9 cellular contexts compared by ENCODE assay signal in the genomic region with DNA sequence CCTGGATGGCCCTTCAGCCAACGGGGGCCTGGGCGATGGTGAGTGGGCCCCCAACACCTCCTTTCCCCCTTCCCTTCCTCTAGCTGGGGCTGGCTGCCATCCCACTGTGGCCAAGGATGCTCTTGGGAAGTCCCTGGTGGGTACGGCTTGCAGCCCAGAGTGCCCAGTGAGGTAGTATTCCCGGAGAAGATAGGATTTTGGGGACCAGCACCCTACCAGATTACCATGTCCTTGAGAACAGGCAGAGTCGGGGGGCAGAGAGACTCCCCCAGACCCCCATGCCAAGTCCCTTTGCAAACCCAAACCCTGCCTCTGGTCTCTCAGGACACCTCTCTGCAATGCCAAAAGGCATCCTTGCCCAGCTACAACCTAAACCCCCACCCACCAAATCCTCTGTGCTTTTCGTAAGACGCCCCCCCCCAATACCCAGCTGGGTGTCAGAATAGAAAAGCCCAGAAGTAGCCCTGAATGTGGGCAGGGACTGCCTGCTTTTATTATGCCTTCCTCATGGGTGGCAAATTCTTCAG. TPM values are rescaled to one million over a fixed set of nuclear protein-coding genes. Genes with fewer than 3 reads are reported as not detected.
DNase-seq lines count a peak whose midpoint lies in the region; ATAC-seq, FAIRE-seq and TF ChIP-seq lines count a peak whose summit lies in the region.
"Had no signal": no experiment of that assay in that cellular context is flagged by ENCODE, and none has a peak within 500 bp of the region (broad histone marks: within the 10 kb centered on the region; RNA-seq: fewer than 3 reads in every experiment).

No MANE protein-coding gene starts in this region.

- H3K9ac ChIP-seq in H1 (replicated peaks in 1 of 4; ENCODE audit: extremely low read depth in 1 of 4, low read depth in 3 of 4, low read length in 3 of 4) (peak overlapping the region in 2 of 4 experiments; percentile 2 to 17; a peak in 1 of 7 replicates), mucosa of rectum (ENCODE audit: low read depth in 1 of 2, low read length in 2 of 2) (peak overlapping the region; percentile 68 to 77)

- 0 out of 2 replicates have a peak overlapping the region, but pooled peaks have one; percentile 84 for H2BK12ac ChIP-seq in H1 (ENCODE audit: low read depth, low read length)

- peaks cover 0 to 2% of the 10 kb centered on the region in 2 experiments; a peak in 1 of 4 replicates for H3K79me2 ChIP-seq in H1 (ENCODE audit: control insufficient read depth in 1 of 2, insufficient read depth in 2 of 2, low read length in 2 of 2)

- H3K27me3 ChIP-seq in RWPE2 (ENCODE audit: insufficient read depth, poor library complexity, severe bottlenecking) (no peaks in the 10 kb centered on the region), H1 (replicated peaks in 1 of 4; ENCODE audit: control insufficient read depth in 3 of 4, extremely low read depth in 1 of 4, insufficient read depth in 3 of 4, low read length in 3 of 4) (peaks cover 0 to 2% (median 0%) of the 10 kb centered on the region in 4 experiments; a peak in 1 of 7 replicates), mucosa of rectum (ENCODE audit: control insufficient read depth in 2 of 2, insufficient read depth in 2 of 2, low read length in 2 of 2) (peaks cover 0 to 2% of the 10 kb centered on the region in 2 donors), tibial nerve (peaks cover 0 to 7% of the 10 kb centered on the region in 2 donors)

- WGBS in H1 (ENCODE audit: extremely low coverage in 1 of 2, insufficient coverage in 1 of 2, insufficient read length in 1 of 2, insufficient replicate concordance in 2 of 2, low coverage in 1 of 2, low lambda C conversion rate in 2 of 2, missing lambda C conversion rate in 1 of 2), 2 experiments, result 50% methylated on average over 7 of the region's 7 CpGs; no CpG with 5 or more reads in 1 of the 2 experiments
- 14 to 16% methylated on average over 6 to 7 of the region's 7 CpGs for WGBS in tibial nerve, 2 donors

- H3K4me1 ChIP-seq in RWPE2 (ENCODE audit: insufficient read depth, poor library complexity, severe bottlenecking) (peaks cover 33% of the 10 kb centered on the region), H1 (replicated peaks in 1 of 4; ENCODE audit: control insufficient read depth in 3 of 4, insufficient read depth in 4 of 4, low read length in 3 of 4) (peaks cover 6 to 41% (median 31%) of the 10 kb centered on the region in 4 experiments), mucosa of rectum (ENCODE audit: control insufficient read depth in 2 of 2, insufficient read depth in 2 of 2, low read length in 2 of 2) (peaks cover 35 to 57% of the 10 kb centered on the region in 2 donors), tibial nerve (peaks cover 6 to 73% (median 57%) of the 10 kb centered on the region in 4 donors)

- POLR2A ChIA-PET in H1 (lab: Charles Lee; ENCODE audit: partially characterized antibody), result interaction anchor here (0.9 kb wide), 1 partner anchor 13 kb away, joined by 4 read pairs; no protein-coding TSS in a partner anchor

- peak overlapping the region; percentile 80 for H3K4ac ChIP-seq in H1 (replicated peaks; ENCODE audit: insufficient read length, low read depth, low read length)

- H3K27ac ChIP-seq in RWPE2 (ENCODE audit: poor library complexity, severe bottlenecking) (peak overlapping the region; percentile 91), H1 (ENCODE audit: low read depth, low read length) (no peak overlapping the region), mucosa of rectum (ENCODE audit: low read depth in 2 of 2, low read length in 2 of 2) (peak overlapping the region; percentile 87 to 93), tibial nerve (peak overlapping the region; percentile 91 to 98 (median 96))

- H3K9me3 ChIP-seq in RWPE2 (ENCODE audit: severe bottlenecking) (no peaks in the 10 kb centered on the region), H1 (ENCODE audit: insufficient read depth in 2 of 2, low read depth in 1 of 2, low read length in 1 of 2) (no peaks in the 10 kb centered on the region), mucosa of rectum (ENCODE audit: control insufficient read depth in 2 of 2, low read length in 2 of 2) (no peaks in the 10 kb centered on the region), tibial nerve (no peaks in the 10 kb centered on the region)

- DNase-seq in RWPE2 (ENCODE audit: low spot score) (no peak), H1 (ENCODE audit: low read depth in 1 of 2, low spot score in 2 of 2) (no peak), tibial nerve (ENCODE audit: low spot score in 2 of 2) (no peak), NCI-H187 treated with DMSO at 0.1 percent for 48 hours (lab: John Stamatoyannopoulos, UW) (no peak), DMS153 treated with DMSO at 0.1 percent for 48 hours (lab: John Stamatoyannopoulos, UW; ENCODE audit: unreplicated experiment) (no peak), DMS153 (lab: John Stamatoyannopoulos, UW) (no peak)
- DNase-seq: activated naive CD4-positive, alpha-beta T cell treated with anti-CD3 and anti-CD28 coated beads, Interleukin-2, amount 10 ng/mL, durations not matched to agents 7 days and 5 days had no signal

- H2BK15ac ChIP-seq in H1 (ENCODE audit: low read length), result no peak overlapping the region

- no peak overlapping the region for H3K4me3 ChIP-seq in RWPE2 (ENCODE audit: severe bottlenecking)
- H3K4me3 ChIP-seq in H1 (ENCODE audit: extremely low read depth in 1 of 4, insufficient read depth in 2 of 4, low read depth in 3 of 4, low read length in 4 of 4), result peak overlapping the region in 3 of 4 experiments; percentile 18 to 88 (median 26); a peak in 4 of 8 replicates
- peak overlapping the region; percentile 58 to 62 for H3K4me3 ChIP-seq in mucosa of rectum (ENCODE audit: low read length in 2 of 2)
- peak overlapping the region; percentile 23 to 63 (median 50) for H3K4me3 ChIP-seq in tibial nerve

- H2BK20ac ChIP-seq in H1 (ENCODE audit: low read length), result peak overlapping the region; percentile 61; the same call in 1 of the 2 replicates

- peak overlapping the region; percentile 76 for H4K91ac ChIP-seq in H1 (replicated peaks; ENCODE audit: insufficient read length, low read length)

- H3K23me2 ChIP-seq in H1 (ENCODE audit: low read depth, low read length), result peaks cover 10% of the 10 kb centered on the region

- no peak overlapping the region for H3K23ac ChIP-seq in H1 (ENCODE audit: insufficient read length)

- H3K36me3 ChIP-seq in RWPE2 (ENCODE audit: low read depth) (no peaks in the 10 kb centered on the region), H1 (ENCODE audit: control insufficient read depth in 2 of 4, insufficient read depth in 4 of 4, low read length in 3 of 4) (no peaks in the 10 kb centered on the region), mucosa of rectum (ENCODE audit: control insufficient read depth in 2 of 2, insufficient read depth in 2 of 2, low read length in 2 of 2) (no peaks in the 10 kb centered on the region), tibial nerve (peaks cover 0 to 2% (median 0%) of the 10 kb centered on the region in 3 donors)

- no peak overlapping the region; the same call in none of the 2 replicates for H3K18ac ChIP-seq in H1 (ENCODE audit: extremely low read depth, low read length)

- H3K4me2 ChIP-seq in H1 (ENCODE audit: insufficient read depth in 1 of 2, low read depth in 2 of 2, low read length in 2 of 2), result peak overlapping the region; percentile 81 to 88

- H4K5ac ChIP-seq in H1 (ENCODE audit: insufficient read length, low read depth, low read length), result peak overlapping the region; percentile 38

- peak overlapping the region; percentile 24; the same call in 1 of the 2 replicates for H2BK5ac ChIP-seq in H1 (ENCODE audit: low read depth, low read length)

- H4K20me1 ChIP-seq in H1 (replicated peaks in 1 of 2; ENCODE audit: control insufficient read depth in 1 of 2, insufficient read depth in 2 of 2, low read length in 2 of 2), result peaks cover 0 to 3% of the 10 kb centered on the region in 2 experiments

- no peak for FAIRE-seq in H1 (lab: Jason Lieb, UNC)

- no peak overlapping the region for H3K14ac ChIP-seq in H1 (ENCODE audit: insufficient read length)

- CTCF ChIA-PET in H1 (lab: Charles Lee; ENCODE audit: partially characterized antibody), result interaction anchor here (1.0 to 15.4 kb wide), 4 partner anchors 16 to 231 kb away, joined by 3 to 145 read pairs (median 4); no protein-coding TSS in a partner anchor

- TF ChIP-seq EP300 in H1 (IDR thresholded peaks at IDR 0.05; ENCODE audit: borderline replicate concordance in 1 of 2, low read depth in 2 of 2, low read length in 2 of 2) (no peak), tibial nerve (IDR thresholded peaks at IDR 0.05) (no peak)

- H2BK120ac ChIP-seq in H1 (replicated peaks; ENCODE audit: low read depth, low read length), result peak overlapping the region; percentile 54

- ATAC-seq in RWPE2 (ENCODE audit: low read depth), result no peak
- no peak for ATAC-seq in HG03469 (IDR thresholded peaks at IDR 0.05; ENCODE audit: unreplicated experiment)

- peak overlapping the region; percentile 22 for H3K56ac ChIP-seq in H1 (replicated peaks; ENCODE audit: insufficient read length, low read depth, low read length)

- H2AK5ac ChIP-seq in H1 (ENCODE audit: low read depth, low read length), result 0 out of 2 replicates have a peak overlapping the region, but pooled peaks have one; percentile 53

- TF ChIP-seq RAD21 in H1 (IDR thresholded peaks at IDR 0.05 in 1 of 2, conservative IDR thresholded peaks at IDR 0.05 in 1 of 2; ENCODE audit: low read depth in 2 of 2, low read length in 2 of 2), result no peak

- TF ChIP-seq CTCF in RWPE2 (IDR thresholded peaks at IDR 0.05; ENCODE audit: poor library complexity, severe bottlenecking) (no peak), H1 (IDR thresholded peaks at IDR 0.05; ENCODE audit: control extremely low read depth in 1 of 3, insufficient read depth in 1 of 3, low read depth in 1 of 3, low read length in 3 of 3) (no peak), tibial nerve (IDR thresholded peaks at IDR 0.05) (no peak)

- TF ChIP-seq POLR2A in H1 (IDR thresholded peaks at IDR 0.05; ENCODE audit: control extremely low read depth in 1 of 2, low read depth in 2 of 2, low read length in 2 of 2) (no peak), tibial nerve (IDR thresholded peaks at IDR 0.05) (no peak)

- no peaks in the 10 kb centered on the region for H3K79me1 ChIP-seq in H1 (ENCODE audit: low read depth, low read length)

- H4K8ac ChIP-seq in H1 (ENCODE audit: extremely low read depth, insufficient read depth, low read length), result peak overlapping the region; percentile 66; the same call in 1 of the 2 replicates

- no peak overlapping the region for H2AFZ ChIP-seq in H1 (ENCODE audit: low read length)

RNA-seq across cellular contexts. Expression of a gene that starts 1.7 kb away (rescaled TPM):
- 38.6 and 46.5 TPM in 2 replicates for total RNA-seq in H1 (2021; fragmentation: NEBNext Ultra II Directional; extraction: Animal tissue kit (Norgen Biotek cat#: 25700))
- 38.8 and 65.9 TPM in 2 replicates for polyA plus RNA-seq in H1 (2011; rRNA removed)
- 34.6 TPM for polyA plus RNA-seq in H1 (2011; cell fraction: cytosol; rRNA removed)
- 80.2 TPM for polyA plus RNA-seq in H1 (2011; cell fraction: nucleus; rRNA removed)
- 27.1 to 37.2 TPM (median 36.6 TPM) in 4 replicates for polyA plus RNA-seq in H1 (2012, experiment 1 of 2)
- 20.9 TPM for polyA plus RNA-seq in H1 (2012, experiment 2 of 2)
- 20.5 TPM for polyA plus RNA-seq in H1 (2013, experiment 1 of 2)
- polyA plus RNA-seq in H1 (2013, experiment 2 of 2), result 19.6 TPM
- polyA minus RNA-seq in H1 (2011; rRNA and poly(A)+ RNA removed), result 33.3 and 37.0 TPM in 2 replicates
- 39.9 TPM for polyA minus RNA-seq in H1 (2011; cell fraction: cytosol; rRNA and poly(A)+ RNA removed)
- 68.2 TPM for polyA minus RNA-seq in H1 (2011; cell fraction: nucleus; rRNA and poly(A)+ RNA removed)
- total RNA-seq in tibial nerve, result 100 to 1,000 TPM; 166 to 235 (median 209) TPM

RNA-seq across cellular contexts. Expression of a gene that starts 48.3 kb away (rescaled TPM):
- 105 and 112 TPM in 2 replicates for total RNA-seq in H1 (2021; fragmentation: NEBNext Ultra II Directional; extraction: Animal tissue kit (Norgen Biotek cat#: 25700))
- polyA plus RNA-seq in H1 (2011; rRNA removed), result 156 and 199 TPM in 2 replicates
- 191 TPM for polyA plus RNA-seq in H1 (2011; cell fraction: cytosol; rRNA removed)
- polyA plus RNA-seq in H1 (2011; cell fraction: nucleus; rRNA removed), result 304 TPM
- 103 to 125 TPM (median 114 TPM) in 4 replicates for polyA plus RNA-seq in H1 (2012, experiment 1 of 2)
- polyA plus RNA-seq in H1 (2012, experiment 2 of 2), result 82.0 TPM
- polyA plus RNA-seq in H1 (2013, experiment 1 of 2), result 75.4 TPM
- polyA plus RNA-seq in H1 (2013, experiment 2 of 2), result 69.8 TPM
- 133 and 161 TPM in 2 replicates for polyA minus RNA-seq in H1 (2011; rRNA and poly(A)+ RNA removed)
- 78.8 TPM for polyA minus RNA-seq in H1 (2011; cell fraction: cytosol; rRNA and poly(A)+ RNA removed)
- 104 TPM for polyA minus RNA-seq in H1 (2011; cell fraction: nucleus; rRNA and poly(A)+ RNA removed)
- 100 to 1,000 TPM in 1 of 4 donors, 10 to 100 TPM in 3; 70.5 to 132 (median 88.8) TPM for total RNA-seq in tibial nerve
